Comparison of ENCODE assay signal across 8 cellular contexts in genomic region chr12:92133795-92134637, GRCh38. TPM values are rescaled to one million over a fixed set of nuclear protein-coding genes. Genes with fewer than 3 reads are reported as not detected.
DNase-seq lines count a peak whose midpoint lies in the region; ATAC-seq and TF ChIP-seq lines count a peak whose summit lies in the region.

No MANE protein-coding gene starts in this region.

- H3K27ac ChIP-seq in HL-60 (replicated peaks): peak overlapping the region; percentile 1; the same call in 1 of the 2 replicates
- peak overlapping the region; percentile 21 to 100 (median 51) for H3K27ac ChIP-seq in body of pancreas
- H3K27ac ChIP-seq in neutrophil: peak overlapping the region; percentile 77
- peak overlapping the region in 2 of 4 donors; percentile 6 to 16 for H3K27ac ChIP-seq in sigmoid colon

- H3K36me3 ChIP-seq in body of pancreas (replicated peaks in 1 of 2; ENCODE audit: insufficient read depth in 1 of 2, low read depth in 2 of 2) (no peaks in the 10 kb centered on the region), neutrophil (no peaks in the 10 kb centered on the region), sigmoid colon (no peaks in the 10 kb centered on the region)

- peaks cover 3% of the 10 kb centered on the region for H3K9me3 Mint-ChIP-seq in T-helper 1 cell treated with Interleukin-12 subunit alpha and Interleukin-12 subunit beta and Interleukin-4 antibody, amounts not matched to agents 30 μg/mL and 1 μg/mL, for 36 hours

- H3K27ac Mint-ChIP-seq in T-helper 1 cell treated with Interleukin-12 subunit alpha and Interleukin-12 subunit beta and Interleukin-4 antibody, amounts not matched to agents 30 μg/mL and 1 μg/mL, for 36 hours: peak overlapping the region; percentile 86

- no peak for TF ChIP-seq EP300 in sigmoid colon (IDR thresholded peaks at IDR 0.05)

- TF ChIP-seq CTCF in HL-60 (IDR thresholded peaks at IDR 0.05; ENCODE audit: insufficient read depth, low read length): no peak
- TF ChIP-seq CTCF in body of pancreas (IDR thresholded peaks at IDR 0.05): no peak
- TF ChIP-seq CTCF in neutrophil (IDR thresholded peaks at IDR 0.05): no peak
- no peak for TF ChIP-seq CTCF in sigmoid colon (IDR thresholded peaks at IDR 0.05)

- H3K4me1 ChIP-seq in body of pancreas (peaks cover 90% of the 10 kb centered on the region), neutrophil (ENCODE audit: control insufficient read depth in 1 of 2, insufficient read depth in 1 of 2, low read depth in 1 of 2, low read length in 1 of 2) (peaks cover 100% of the 10 kb centered on the region in 2 experiments), sigmoid colon (peaks cover 0 to 81% (median 69%) of the 10 kb centered on the region in 4 donors)

- H3K36me3 Mint-ChIP-seq in T-helper 1 cell treated with Interleukin-12 subunit alpha and Interleukin-12 subunit beta and Interleukin-4 antibody, amounts not matched to agents 30 μg/mL and 1 μg/mL, for 36 hours (ENCODE audit: low read depth): peaks cover 44% of the 10 kb centered on the region

- no peak for DNase-seq in T-helper 1 cell
- DNase-seq in HL-60 (ENCODE audit: low read depth in 1 of 2, low spot score in 1 of 2): no peak
- DNase-seq in body of pancreas: no peak
- no peak for DNase-seq in cerebellar nuclear complex (lab: John Stamatoyannopoulos, UW)
- no peak for DNase-seq in sigmoid colon

- 15 to 18% methylated on average over 3 of the region's 3 CpGs for WGBS in body of pancreas, 2 donors
- WGBS in sigmoid colon, 2 donors: 44 to 68% methylated on average over 3 of the region's 3 CpGs

- H3K9me3 ChIP-seq in body of pancreas: no peaks in the 10 kb centered on the region
- no peaks in the 10 kb centered on the region for H3K9me3 ChIP-seq in neutrophil
- no peaks in the 10 kb centered on the region for H3K9me3 ChIP-seq in sigmoid colon

- intact Hi-C loops in body of pancreas (cut with DNase I) (loop anchor here (10.0 kb wide), 1 partner anchor 59 kb away; no protein-coding TSS in a partner anchor), sigmoid colon (cut with DNase I) (loop anchor here (5.0 kb wide), 1 partner anchor 57 kb away; no protein-coding TSS in a partner anchor)

- H3K27me3 ChIP-seq in HL-60 (ENCODE audit: insufficient read depth, poor library complexity, severe bottlenecking): no peaks in the 10 kb centered on the region
- H3K27me3 ChIP-seq in body of pancreas: no peaks in the 10 kb centered on the region
- no peaks in the 10 kb centered on the region for H3K27me3 ChIP-seq in neutrophil
- no peaks in the 10 kb centered on the region for H3K27me3 ChIP-seq in sigmoid colon

- H3K4me3 ChIP-seq in HL-60 (replicated peaks; ENCODE audit: insufficient read depth, low read length) (no peak overlapping the region), body of pancreas (no peak overlapping the region), neutrophil (ENCODE audit: low read depth in 1 of 2, low read length in 1 of 2) (peak overlapping the region; percentile 22 to 35), sigmoid colon (no peak overlapping the region)

- no peak for TF ChIP-seq POLR2A in body of pancreas (IDR thresholded peaks at IDR 0.05)
- TF ChIP-seq POLR2A in sigmoid colon (IDR thresholded peaks at IDR 0.05): no peak

- no peaks in the 10 kb centered on the region for H3K27me3 Mint-ChIP-seq in T-helper 1 cell treated with Interleukin-12 subunit alpha and Interleukin-12 subunit beta and Interleukin-4 antibody, amounts not matched to agents 30 μg/mL and 1 μg/mL, for 36 hours (ENCODE audit: low read depth)

- H3K4me3 Mint-ChIP-seq in T-helper 1 cell treated with Interleukin-12 subunit alpha and Interleukin-12 subunit beta and Interleukin-4 antibody, amounts not matched to agents 30 μg/mL and 1 μg/mL, for 36 hours: peak overlapping the region; percentile 73

- ATAC-seq in body of pancreas (no peak), HG03135 (IDR thresholded peaks at IDR 0.05; ENCODE audit: unreplicated experiment) (no peak)

- H3K4me1 Mint-ChIP-seq in T-helper 1 cell treated with Interleukin-12 subunit alpha and Interleukin-12 subunit beta and Interleukin-4 antibody, amounts not matched to agents 30 μg/mL and 1 μg/mL, for 36 hours (ENCODE audit: low read depth): peaks cover 72% of the 10 kb centered on the region

RNA-seq across cellular contexts. Expression of gene BTG1, which starts 11.6 kb away (rescaled TPM):
- total RNA-seq in body of pancreas: 10 to 100 TPM; 48.5 to 53.7 TPM
- 10 to 100 TPM; 41.0 to 62.9 (median 49.5) TPM for total RNA-seq in sigmoid colon
- polyA plus RNA-seq in sigmoid colon: 10 to 100 TPM; 51.7 to 82.3 (median 57.3) TPM

Comparison
In these comparisons a context has a peak if more than half of its experiments do, and no peak if none do; other contexts are left out.
1. H3K4me3 ChIP-seq: peak in neutrophil (2 of 2); none in HL-60 (single experiment), body of pancreas (0 of 2) and sigmoid colon (0 of 4).